ENCODE assay signal across 8 cellular contexts in genomic region chr17:51121620-51122472, GRCh38. TPM values are rescaled to one million over a fixed set of nuclear protein-coding genes. Genes with fewer than 3 reads are reported as not detected.
DNase-seq lines count a peak whose midpoint lies in the region; ATAC-seq and TF ChIP-seq lines count a peak whose summit lies in the region.

No MANE protein-coding gene starts in this region.

- H3K36me3 ChIP-seq in neutrophil: no peaks in the 10 kb centered on the region

- no peaks in the 10 kb centered on the region for H3K27me3 ChIP-seq in neutrophil

- H3K9me3 ChIP-seq in neutrophil: no peaks in the 10 kb centered on the region

- peak overlapping the region; percentile 99 for H3K27ac Mint-ChIP-seq in activated naive CD4-positive, alpha-beta T cell treated with anti-CD3 and anti-CD28 coated beads, Interleukin-2, amount 10 ng/mL, durations not matched to agents 7 days and 5 days

- H3K4me3 Mint-ChIP-seq in activated naive CD4-positive, alpha-beta T cell treated with anti-CD3 and anti-CD28 coated beads, Interleukin-2, amount 10 ng/mL, durations not matched to agents 7 days and 5 days: peak overlapping the region; percentile 97

- peak; percentile 26 for ATAC-seq in GM18505 (IDR thresholded peaks at IDR 0.05; ENCODE audit: unreplicated experiment)

- no peak for TF ChIP-seq CTCF in 22Rv1 (IDR thresholded peaks at IDR 0.05)
- TF ChIP-seq CTCF in neutrophil (IDR thresholded peaks at IDR 0.05): peak; percentile 15

- TF ChIP-seq POLR2A in GM18505 (IDR thresholded peaks at IDR 0.05; ENCODE audit: borderline replicate concordance, extremely low read depth, insufficient read depth, insufficient read length): peak; percentile 76

- CTCF ChIA-PET in activated naive CD4-positive, alpha-beta T cell treated with anti-CD3 and anti-CD28 coated beads, Interleukin-2, amount 10 ng/mL, durations not matched to agents 7 days and 5 days (lab: Charles Lee): interaction anchor here (0.7 to 1.6 kb wide), 2 partner anchors 80 to 270 kb away, joined by 3 read pairs; no protein-coding TSS in a partner anchor

- peaks cover 27 to 36% of the 10 kb centered on the region in 2 experiments for H3K4me1 ChIP-seq in neutrophil (ENCODE audit: control insufficient read depth in 1 of 2, insufficient read depth in 1 of 2, low read depth in 1 of 2, low read length in 1 of 2)

- no peaks in the 10 kb centered on the region for H3K9me3 Mint-ChIP-seq in activated naive CD4-positive, alpha-beta T cell treated with anti-CD3 and anti-CD28 coated beads, Interleukin-2, amount 10 ng/mL, durations not matched to agents 7 days and 5 days

- peaks cover 47% of the 10 kb centered on the region for H3K4me1 Mint-ChIP-seq in activated naive CD4-positive, alpha-beta T cell treated with anti-CD3 and anti-CD28 coated beads, Interleukin-2, amount 10 ng/mL, durations not matched to agents 7 days and 5 days

- H3K27ac ChIP-seq in 22Rv1 (peak overlapping the region; percentile 98), neutrophil (peak overlapping the region; percentile 100)

- DNase-seq in HT1080 (ENCODE audit: low read depth): peak; percentile 97
- peak; percentile 57 for DNase-seq in SK-N-DZ (ENCODE audit: low spot score)
- DNase-seq in activated naive CD4-positive, alpha-beta T cell treated with anti-CD3 and anti-CD28 coated beads, Interleukin-2, amount 10 ng/mL, durations not matched to agents 7 days and 5 days: peak; percentile 68
- peak; percentile 66 for DNase-seq in germinal center (ENCODE audit: low spot score)
- DNase-seq in stromal cell of bone marrow (ENCODE audit: low read depth): peak; percentile 91

- peaks cover 2% of the 10 kb centered on the region for H3K36me3 Mint-ChIP-seq in activated naive CD4-positive, alpha-beta T cell treated with anti-CD3 and anti-CD28 coated beads, Interleukin-2, amount 10 ng/mL, durations not matched to agents 7 days and 5 days

- H3K27me3 Mint-ChIP-seq in activated naive CD4-positive, alpha-beta T cell treated with anti-CD3 and anti-CD28 coated beads, Interleukin-2, amount 10 ng/mL, durations not matched to agents 7 days and 5 days: peaks cover 5% of the 10 kb centered on the region

- H3K4me3 ChIP-seq in neutrophil (ENCODE audit: low read depth in 1 of 2, low read length in 1 of 2): peak overlapping the region; percentile 69 to 81

RNA-seq across cellular contexts. Expression of gene SPAG9, which starts 1.2 kb away (rescaled TPM):
- total RNA-seq in HT1080 (2014; rRNA removed; shearing (Covaris generic)): 34.4 and 37.1 TPM in 2 replicates
- polyA plus RNA-seq in HT1080 (2015; cell fraction: cytosol; rRNA removed): 22.4 and 23.8 TPM in 2 replicates
- polyA plus RNA-seq in HT1080 (2015; cell fraction: nucleus; rRNA removed): 117 and 119 TPM in 2 replicates
- 45.7 and 66.7 TPM in 2 replicates for polyA plus RNA-seq in SK-N-DZ (2014; cell fraction: cytosol; rRNA removed)
- 153 and 163 TPM in 2 replicates for polyA plus RNA-seq in SK-N-DZ (2014; cell fraction: nucleus; rRNA removed)

RNA-seq across cellular contexts. Expression of gene NME1, which starts 31.5 kb away (rescaled TPM):
- 418 and 504 TPM in 2 replicates for total RNA-seq in HT1080 (2014; rRNA removed; shearing (Covaris generic))
- polyA plus RNA-seq in HT1080 (2015; cell fraction: cytosol; rRNA removed): 400 and 407 TPM in 2 replicates
- polyA plus RNA-seq in HT1080 (2015; cell fraction: nucleus; rRNA removed): 166 and 189 TPM in 2 replicates
- polyA plus RNA-seq in SK-N-DZ (2014; cell fraction: cytosol; rRNA removed): 1,252 and 1,346 TPM in 2 replicates
- 456 and 674 TPM in 2 replicates for polyA plus RNA-seq in SK-N-DZ (2014; cell fraction: nucleus; rRNA removed)

RNA-seq across cellular contexts. Expression of gene NME2, which starts 44.4 kb away (rescaled TPM):
- total RNA-seq in HT1080 (2014; rRNA removed; shearing (Covaris generic)): 903 and 1,057 TPM in 2 replicates
- 1,032 and 1,150 TPM in 2 replicates for polyA plus RNA-seq in HT1080 (2015; cell fraction: cytosol; rRNA removed)
- polyA plus RNA-seq in HT1080 (2015; cell fraction: nucleus; rRNA removed): 253 and 287 TPM in 2 replicates
- polyA plus RNA-seq in SK-N-DZ (2014; cell fraction: cytosol; rRNA removed): 1,359 and 1,419 TPM in 2 replicates
- polyA plus RNA-seq in SK-N-DZ (2014; cell fraction: nucleus; rRNA removed): 799 and 1,017 TPM in 2 replicates

Comparison
In these comparisons a context has a peak if more than half of its experiments do, and no peak if none do; other contexts are left out.
1. Peak in every context shown above with its lines: DNase-seq, ATAC-seq, H3K4me3 ChIP-seq and H3K27ac ChIP-seq.